8 cellular contexts compared by ENCODE assay signal in the genomic region with DNA sequence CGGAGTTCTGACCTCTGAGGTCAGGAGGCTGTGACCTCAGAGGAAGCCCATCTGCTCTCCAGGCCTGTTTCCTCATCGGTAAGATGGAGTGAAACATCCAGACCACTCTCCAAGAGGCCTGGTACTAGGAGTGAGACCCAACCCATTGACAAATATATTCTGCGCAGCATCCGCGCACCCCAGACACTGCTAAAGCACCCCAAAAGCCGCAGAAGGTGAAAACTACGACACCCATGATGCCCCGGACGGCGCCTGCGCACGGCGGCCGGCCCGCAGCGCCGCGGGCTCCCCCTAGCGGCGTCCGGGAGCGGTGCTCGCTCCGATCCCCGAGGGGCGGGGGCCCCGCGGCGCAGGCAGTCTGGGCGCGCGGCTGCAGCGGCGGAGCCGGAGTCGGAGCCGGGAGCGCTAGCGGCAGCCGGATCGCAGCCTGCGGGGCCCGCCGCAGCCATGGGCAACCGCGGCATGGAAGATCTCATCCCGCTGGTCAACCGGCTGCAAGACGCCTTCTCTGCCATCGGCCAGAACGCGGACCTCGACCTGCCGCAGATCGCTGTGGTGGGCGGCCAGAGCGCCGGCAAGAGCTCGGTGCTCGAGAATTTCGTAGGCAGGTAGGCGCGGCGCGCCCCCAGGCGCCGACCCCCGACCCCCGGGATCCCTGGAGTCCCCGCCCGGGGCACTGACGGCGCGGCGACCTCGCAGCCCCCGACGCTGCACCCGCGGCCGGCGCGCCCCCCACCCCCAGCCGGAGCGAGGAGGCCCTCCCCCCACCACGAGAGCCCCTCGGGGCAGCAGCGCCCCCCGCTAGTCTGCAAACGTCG. TPM values are rescaled to one million over a fixed set of nuclear protein-coding genes. Genes with fewer than 3 reads are reported as not detected.
DNase-seq lines count a peak whose midpoint lies in the region; ATAC-seq and TF ChIP-seq lines count a peak whose summit lies in the region.

A gene (plus strand): TSS at position 356 of the 818 bp plus-strand sequence. CDS start 92 bp downstream, at position 448.

- peak; percentile 79 for ATAC-seq in HG02642 (IDR thresholded peaks at IDR 0.05; ENCODE audit: poor library complexity, unreplicated experiment)

- DNase-seq in GM12864 (ENCODE audit: low read depth) (no peak), NCI-H1930 (lab: John Stamatoyannopoulos, UW) (peak; percentile 44 to 81), cerebellar cortex (ENCODE audit: low spot score) (peak; percentile 64), kidney epithelial cell (ENCODE audit: low read depth) (no peak), cortex of kidney (lab: John Stamatoyannopoulos, UW) (no peak)
- DNase-seq in activated CD4-positive, CD25-positive, alpha-beta regulatory T cell treated with anti-CD3 and anti-CD28 coated beads, Interleukin-2, amount 50 U/mL, for 16 hours (ENCODE audit: low read depth, low spot score) = peak; percentile 40
- peak; percentile 52 to 62 for DNase-seq in stimulated activated CD4-positive, alpha-beta T cell treated with anti-CD3 and anti-CD28 coated beads, Interleukin-15, amount 100 ng/mL, for 1 hour (ENCODE audit: low read depth in 1 of 2, low spot score in 1 of 2)

- no peaks in the 10 kb centered on the region for H3K36me3 ChIP-seq in kidney epithelial cell (ENCODE audit: control insufficient read depth, insufficient read depth, low read length)

- no peaks in the 10 kb centered on the region for H3K27me3 ChIP-seq in kidney epithelial cell (ENCODE audit: control insufficient read depth, insufficient read depth, low read length)

- TF ChIP-seq CTCF in GM12864 (IDR thresholded peaks at IDR 0.05; ENCODE audit: low read depth, low read length, missing control alignments) (peak; percentile 84), kidney epithelial cell (IDR thresholded peaks at IDR 0.05; ENCODE audit: insufficient read depth, low read length, poor library complexity, severe bottlenecking) (no peak)

- H3K4me3 ChIP-seq in GM12864 (ENCODE audit: low read depth, low read length) (peak within 1 kb of the TSS; percentile 14; the same call in 1 of the 2 replicates), kidney epithelial cell (ENCODE audit: low read depth, low read length) (peak within 1 kb of the TSS; percentile 90)

RNA-seq across cellular contexts. Expression of the gene that starts here (rescaled TPM):
- 16.2 and 20.5 TPM in 2 replicates for total RNA-seq in kidney epithelial cell

Comparison
In these comparisons a context has a peak if more than half of its experiments do, and no peak if none do; other contexts are left out.
1. DNase-seq: peak in NCI-H1930 (2 of 2), activated CD4-positive, CD25-positive, alpha-beta regulatory T cell treated with anti-CD3 and anti-CD28 coated beads, Interleukin-2, amount 50 U/mL, for 16 hours (single experiment), cerebellar cortex (single experiment) and stimulated activated CD4-positive, alpha-beta T cell treated with anti-CD3 and anti-CD28 coated beads, Interleukin-15, amount 100 ng/mL, for 1 hour (2 of 2); none in GM12864 (single experiment), kidney epithelial cell (single experiment) and cortex of kidney (single experiment).